ENCODE assay signal across 30 cellular contexts in the genomic region with DNA sequence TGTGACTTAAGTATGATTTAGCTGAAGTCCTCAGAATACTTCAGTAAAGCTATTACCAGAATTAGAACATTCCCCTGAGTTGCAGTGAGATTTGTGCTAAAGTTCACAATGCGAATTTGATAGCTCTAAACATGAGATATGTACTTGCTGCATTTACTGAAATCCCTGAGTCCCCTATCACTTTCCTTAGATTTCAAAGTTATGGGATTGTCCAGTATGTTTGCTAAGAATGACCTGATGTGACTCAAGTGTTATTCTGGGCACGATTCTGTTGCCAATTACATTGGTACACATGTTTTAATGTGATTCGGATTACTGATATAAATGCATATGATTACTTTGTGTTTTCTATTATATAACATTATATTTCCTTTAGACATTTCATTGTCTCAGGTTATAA.
"Had no signal": no experiment of that assay in that cellular context is flagged by ENCODE, and none has a peak within 500 bp of the region (broad histone marks: within the 10 kb centered on the region; RNA-seq: fewer than 3 reads in every experiment).

No MANE protein-coding gene starts in this region.

- H3K4me3 Mint-ChIP-seq: activated B cell treated with CpG ODN at 0.5 μM for 24 hours; activated CD4-positive, alpha-beta memory T cell treated with anti-CD3 and anti-CD28 coated beads, Interleukin-2, amount 10 ng/mL, durations not matched to agents 7 days and 5 days; activated CD4-positive, alpha-beta T cell treated with anti-CD3 and anti-CD28 coated beads, Interleukin-2, amount 10 ng/mL, durations not matched to agents 24 days and 14 days; activated naive CD8-positive, alpha-beta T cell; activated T-cell treated with anti-CD3 and anti-CD28 coated beads, Interleukin-2, amount 50 U/mL, for 24 hours; activated T-cell treated with anti-CD3 and anti-CD28 coated beads, Interleukin-2, amount 50 U/mL, for 72 hours; effector memory CD8-positive, alpha-beta T cell; T-cell; T-helper 1 cell treated with Interleukin-12 subunit alpha and Interleukin-12 subunit beta and Interleukin-4 antibody, amounts not matched to agents 30 μg/mL and 1 μg/mL, for 36 hours had no signal

- H3K27me3 ChIP-seq: body of pancreas, esophagus squamous epithelium had no signal

- H3K27ac Mint-ChIP-seq: activated B cell treated with CpG ODN at 0.5 μM for 24 hours; activated CD4-positive, alpha-beta memory T cell treated with anti-CD3 and anti-CD28 coated beads, Interleukin-2, amount 10 ng/mL, durations not matched to agents 7 days and 5 days; activated CD4-positive, alpha-beta T cell treated with anti-CD3 and anti-CD28 coated beads, Interleukin-2, amount 10 ng/mL, durations not matched to agents 24 days and 14 days; activated naive CD8-positive, alpha-beta T cell; activated T-cell treated with anti-CD3 and anti-CD28 coated beads, Interleukin-2, amount 50 U/mL, for 24 hours; activated T-cell treated with anti-CD3 and anti-CD28 coated beads, Interleukin-2, amount 50 U/mL, for 72 hours; effector memory CD8-positive, alpha-beta T cell; T-cell; T-helper 1 cell treated with Interleukin-12 subunit alpha and Interleukin-12 subunit beta and Interleukin-4 antibody, amounts not matched to agents 30 μg/mL and 1 μg/mL, for 36 hours had no signal

- H3K36me3 ChIP-seq: esophagus squamous epithelium, heart left ventricle, WERI-Rb-1 had no signal

- H3K36me3 Mint-ChIP-seq: activated naive CD8-positive, alpha-beta T cell; T-cell had no signal

- H3K27me3 Mint-ChIP-seq: activated B cell treated with CpG ODN at 0.5 μM for 24 hours; activated CD4-positive, alpha-beta memory T cell treated with anti-CD3 and anti-CD28 coated beads, Interleukin-2, amount 10 ng/mL, durations not matched to agents 7 days and 5 days; activated CD4-positive, alpha-beta T cell treated with anti-CD3 and anti-CD28 coated beads, Interleukin-2, amount 10 ng/mL, durations not matched to agents 24 days and 14 days; activated naive CD8-positive, alpha-beta T cell; effector memory CD8-positive, alpha-beta T cell had no signal

- FAIRE-seq: colon had no signal

- H3K9me3 ChIP-seq: body of pancreas, esophagus squamous epithelium, heart left ventricle had no signal

- DNase-seq: activated B cell treated with CpG ODN at 0.5 μM for 24 hours; activated CD4-positive, alpha-beta memory T cell treated with anti-CD3 and anti-CD28 coated beads, Interleukin-2, amount 10 ng/mL, durations not matched to agents 7 days and 5 days; activated CD4-positive, alpha-beta T cell treated with anti-CD3 and anti-CD28 coated beads, Interleukin-2, amount 10 ng/mL, durations not matched to agents 24 days and 14 days; activated CD8-positive, alpha-beta memory T cell treated with anti-CD3 and anti-CD28 coated beads, Interleukin-2, amount 50 U/mL, for 48 hours; activated gamma-delta T cell treated with Interleukin-2 at 50 U/mL for 16 hours; activated naive CD4-positive, alpha-beta T cell treated with anti-CD3 and anti-CD28 coated beads, Interleukin-2, amount 50 U/mL, for 16 hours; activated naive CD4-positive, alpha-beta T cell treated with Interleukin-2 at 50 U/mL for 16 hours; activated T-cell treated with anti-CD3 and anti-CD28 coated beads for 4 hours; activated T-cell treated with anti-CD3 and anti-CD28 coated beads, Interleukin-2, amount 50 U/mL, for 24 hours; activated T-cell treated with anti-CD3 and anti-CD28 coated beads, Interleukin-2, amount 50 U/mL, for 72 hours; amniotic stem cell; anterior cingulate cortex; body of pancreas; caudate nucleus; cortex of kidney; dermis blood vessel endothelial cell; effector CD4-positive, alpha-beta T cell; effector memory CD8-positive, alpha-beta T cell; esophagus squamous epithelium; foreskin melanocyte; glutamatergic neuron; heart left ventricle; SW 1271; T-cell; T1000; WERI-Rb-1 had no signal

- H3K4me3 ChIP-seq: body of pancreas, esophagus squamous epithelium, heart left ventricle had no signal

- H3K27ac ChIP-seq: body of pancreas, esophagus squamous epithelium, heart left ventricle, WERI-Rb-1 had no signal

- H3K4me1 ChIP-seq: body of pancreas, esophagus squamous epithelium, heart left ventricle had no signal

- ATAC-seq: activated CD4-positive, CD25-positive, alpha-beta regulatory T cell treated with anti-CD3 and anti-CD28 coated beads, Interleukin-2, amount 50 U/mL, for 24 hours; activated T-cell treated with anti-CD3 and anti-CD28 coated beads, Interleukin-2, amount 50 U/mL, for 72 hours; body of pancreas; effector memory CD8-positive, alpha-beta T cell; heart left ventricle; T-cell had no signal

- H3K4me1 Mint-ChIP-seq: activated B cell treated with CpG ODN at 0.5 μM for 24 hours; activated CD4-positive, alpha-beta memory T cell treated with anti-CD3 and anti-CD28 coated beads, Interleukin-2, amount 10 ng/mL, durations not matched to agents 7 days and 5 days; activated CD4-positive, alpha-beta T cell treated with anti-CD3 and anti-CD28 coated beads, Interleukin-2, amount 10 ng/mL, durations not matched to agents 24 days and 14 days; T-cell had no signal

- H3K9me3 Mint-ChIP-seq: activated B cell treated with CpG ODN at 0.5 μM for 24 hours; activated CD4-positive, alpha-beta memory T cell treated with anti-CD3 and anti-CD28 coated beads, Interleukin-2, amount 10 ng/mL, durations not matched to agents 7 days and 5 days; activated CD4-positive, alpha-beta T cell treated with anti-CD3 and anti-CD28 coated beads, Interleukin-2, amount 10 ng/mL, durations not matched to agents 24 days and 14 days; activated T-cell treated with anti-CD3 and anti-CD28 coated beads, Interleukin-2, amount 50 U/mL, for 24 hours; effector memory CD8-positive, alpha-beta T cell; T-cell; T-helper 1 cell treated with Interleukin-12 subunit alpha and Interleukin-12 subunit beta and Interleukin-4 antibody, amounts not matched to agents 30 μg/mL and 1 μg/mL, for 36 hours had no signal
